ENCODE assay signal across 8 cellular contexts in genomic region chr11:100869328-100869727, GRCh38.
"Had no signal": no experiment of that assay in that cellular context is flagged by ENCODE, and none has a peak within 500 bp of the region (broad histone marks: within the 10 kb centered on the region; RNA-seq: fewer than 3 reads in every experiment).

No MANE protein-coding gene starts in this region.

- H3K4me3 ChIP-seq: GM12878 had no signal

- FAIRE-seq: G401.6, GM12878, GM12891, GM12892, GM18507, GM19239 had no signal

- DNase-seq: GDM1, GF-D8 had no signal

- ATAC-seq: GM12878 had no signal
